In the genomic region with DNA sequence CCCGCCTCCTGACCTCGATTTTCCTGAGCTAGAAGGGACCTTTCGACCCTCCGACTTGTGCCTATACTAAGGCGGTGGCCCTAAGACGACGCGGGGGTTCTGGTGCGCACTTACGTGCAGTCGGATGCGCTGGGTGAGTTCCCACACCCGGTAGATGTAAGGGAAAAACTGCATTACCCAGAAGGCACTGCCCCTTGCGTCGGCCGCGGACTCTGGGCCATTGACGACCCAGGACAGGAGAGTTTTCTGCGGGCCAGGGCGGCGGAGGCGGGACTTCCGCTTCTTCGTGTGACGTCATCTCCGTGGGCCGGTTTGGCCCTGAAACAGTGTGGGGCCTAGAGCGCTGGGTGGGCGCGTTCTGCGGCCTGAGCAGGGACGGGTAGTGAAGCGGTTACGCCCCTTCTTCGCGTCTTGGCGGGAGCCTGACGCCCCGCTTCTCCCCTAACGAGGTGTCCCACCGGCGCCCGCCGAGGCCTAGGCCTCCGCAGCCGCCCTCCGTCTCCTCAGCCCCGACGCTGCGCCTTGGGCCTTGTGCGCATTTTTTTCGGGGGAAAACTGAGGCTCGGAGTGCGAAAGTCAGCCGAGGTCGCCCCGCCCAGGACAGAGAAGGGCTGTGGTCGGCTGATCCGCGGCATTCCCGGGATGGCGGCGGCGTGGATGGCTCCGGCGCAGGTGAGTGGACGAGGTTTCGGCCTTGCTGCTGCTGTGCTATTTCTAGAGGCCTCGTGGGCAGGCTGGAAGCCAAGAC, we compare ENCODE assay signal across 8 cellular contexts. TPM values are rescaled to one million over a fixed set of nuclear protein-coding genes. Genes with fewer than 3 reads are reported as not detected.
DNase-seq lines count a peak whose midpoint lies in the region; ATAC-seq and TF ChIP-seq lines count a peak whose summit lies in the region.

A gene (plus strand): TSS at position 321 of the 748 bp plus-strand sequence. CDS start 322 bp downstream, at position 643.

- peak within 1 kb of the TSS; percentile 98 for H3K27ac ChIP-seq in parathyroid adenoma
- H3K27ac ChIP-seq in tibial nerve, result peak within 1 kb of the TSS; percentile 89 to 99 (median 98)

- H3K4me1 ChIP-seq in parathyroid adenoma (peaks cover 15% of the 10 kb centered on the region), tibial nerve (peaks cover 0 to 43% (median 12%) of the 10 kb centered on the region in 4 donors)

- TF ChIP-seq EP300 in tibial nerve (IDR thresholded peaks at IDR 0.05), result peak; percentile 65 to 91

- peak within 1 kb of the TSS; percentile 92 for H2AFZ ChIP-seq in parathyroid adenoma

- DNase-seq in GM12864 (ENCODE audit: low read depth), result peak; percentile 94
- peak; percentile 98 for DNase-seq in NCI-H1105 treated with DMSO at 0.1 percent for 48 hours (lab: John Stamatoyannopoulos, UW)
- peak; percentile 73 for DNase-seq in SKM-1 treated with dmso at 0.1 percent for 144 hours (lab: John Stamatoyannopoulos, UW; ENCODE audit: unreplicated experiment)
- peak; percentile 95 for DNase-seq in activated naive CD8-positive, alpha-beta T cell treated with anti-CD3 and anti-CD28 coated beads, Interleukin-2, amount 50 U/mL, for 16 hours (ENCODE audit: low read depth, low spot score)
- DNase-seq in Right ventricle myocardium superior, result peak; percentile 98
- peak; percentile 89 to 92 for DNase-seq in tibial nerve (ENCODE audit: low spot score in 2 of 2)

- H3K36me3 ChIP-seq in parathyroid adenoma (ENCODE audit: control insufficient read depth, insufficient read depth, low read length), result no peaks in the 10 kb centered on the region
- peaks cover 0 to 47% (median 12%) of the 10 kb centered on the region in 3 donors for H3K36me3 ChIP-seq in tibial nerve

- H3K9ac ChIP-seq in parathyroid adenoma, result peak within 1 kb of the TSS; percentile 92

- ATAC-seq in HG02678 (IDR thresholded peaks at IDR 0.05; ENCODE audit: unreplicated experiment) (peak; percentile 79), Right ventricle myocardium superior (ENCODE audit: poor library complexity) (peak; percentile 98)

- H3K27me3 ChIP-seq in parathyroid adenoma (ENCODE audit: control insufficient read depth, insufficient read depth, low read length) (no peaks in the 10 kb centered on the region), tibial nerve (no peaks in the 10 kb centered on the region)

- peak within 1 kb of the TSS; percentile 97 for H3K4me2 ChIP-seq in parathyroid adenoma (ENCODE audit: low read length)

- WGBS in tibial nerve, 2 donors, result 0 to 1% methylated on average over 33 to 44 of the region's 69 CpGs

- H3K9me3 ChIP-seq in parathyroid adenoma (ENCODE audit: control insufficient read depth, low read length) (no peaks in the 10 kb centered on the region), tibial nerve (peaks cover 0 to 15% (median 1%) of the 10 kb centered on the region in 4 donors)

- intact Hi-C loops in Right ventricle myocardium superior (cut with DNase I), result loop anchor here (2.0 to 5.0 kb wide), 2 partner anchors 40 to 72 kb away; a partner anchor contains a TSS

- H3K4me3 ChIP-seq in GM12864 (ENCODE audit: low read depth, low read length) (peak within 1 kb of the TSS; percentile 89), parathyroid adenoma (ENCODE audit: low read depth, low read length) (peak within 1 kb of the TSS; percentile 100), tibial nerve (peak within 1 kb of the TSS; percentile 77 to 97 (median 90))

- TF ChIP-seq CTCF in GM12864 (IDR thresholded peaks at IDR 0.05; ENCODE audit: low read depth, low read length, missing control alignments), result no peak
- TF ChIP-seq CTCF in parathyroid adenoma (IDR thresholded peaks at IDR 0.05), result no peak
- peak in 2 of 5 experiments; percentile 7 to 43 for TF ChIP-seq CTCF in tibial nerve (IDR thresholded peaks at IDR 0.05)

- TF ChIP-seq POLR2A in tibial nerve (IDR thresholded peaks at IDR 0.05), result peak; percentile 17 to 71

- peaks cover 51% of the 10 kb centered on the region for H3K79me2 ChIP-seq in parathyroid adenoma

RNA-seq across cellular contexts. Expression of the gene that starts here (rescaled TPM):
- total RNA-seq in Right ventricle myocardium superior, result 23.0 TPM
- 10 to 100 TPM; 68.4 to 94.3 (median 85.1) TPM for total RNA-seq in tibial nerve

Comparison
In these comparisons a context has a peak if more than half of its experiments do, and no peak if none do; other contexts are left out.
1. Peak in every context shown above with its lines: DNase-seq, ATAC-seq, H3K4me3 ChIP-seq and H3K27ac ChIP-seq.